25 cellular contexts compared by ENCODE assay signal in genomic region chrX:8105531-8105930, GRCh38.
"Had no signal": no experiment of that assay in that cellular context is flagged by ENCODE, and none has a peak within 500 bp of the region (broad histone marks: within the 10 kb centered on the region; RNA-seq: fewer than 3 reads in every experiment).

No MANE protein-coding gene starts in this region.

- H3K4me3 Mint-ChIP-seq: immature natural killer cell, mesothelial cell of epicardium, naive B cell had no signal

- DNase-seq: dermis blood vessel endothelial cell; dorsolateral prefrontal cortex; effector CD4-positive, alpha-beta T cell; effector memory CD4-positive, alpha-beta T cell; foreskin keratinocyte; heart left ventricle; hypothalamus; immature natural killer cell; islet precursor cell; kidney; kidney glomerular epithelial cell; left lung; left ventricle myocardium superior; lower lobe of right lung; mesenchymal stem cell; mucosa of descending colon; naive B cell had no signal

- H3K27ac ChIP-seq: coronary artery, dorsolateral prefrontal cortex, esophagus muscularis mucosa, foreskin keratinocyte, gastroesophageal sphincter, heart left ventricle, hepatocyte, left lung, lower lobe of right lung had no signal

- H3K9me3 ChIP-seq: esophagus muscularis mucosa, gastroesophageal sphincter, heart left ventricle, left lung, lower lobe of right lung, mucosa of descending colon had no signal

- H3K4me1 ChIP-seq: esophagus muscularis mucosa, foreskin keratinocyte, gastroesophageal sphincter, heart left ventricle, left lung, lower lobe of right lung had no signal

- H3K4me3 ChIP-seq: coronary artery, dorsolateral prefrontal cortex, esophagus muscularis mucosa, gastroesophageal sphincter, heart left ventricle, hepatocyte, left lung, lower lobe of right lung, mucosa of descending colon had no signal

- H3K4me1 Mint-ChIP-seq: mesothelial cell of epicardium, naive B cell had no signal

- H3K27me3 Mint-ChIP-seq: naive B cell had no signal

- H3K36me3 ChIP-seq: esophagus muscularis mucosa, gastroesophageal sphincter, heart left ventricle, left lung, lower lobe of right lung had no signal

- FAIRE-seq: colon, endothelial cell of umbilical vein, frontal cortex, kidney had no signal

- H3K79me2 ChIP-seq: hepatocyte had no signal

- H3K36me3 Mint-ChIP-seq: immature natural killer cell had no signal

- H3K27ac Mint-ChIP-seq: immature natural killer cell, mesothelial cell of epicardium, naive B cell had no signal

- H3K4me2 ChIP-seq: hepatocyte had no signal

- H3K27me3 ChIP-seq: esophagus muscularis mucosa, foreskin keratinocyte, gastroesophageal sphincter, heart left ventricle, hepatocyte, left lung had no signal

- H2AFZ ChIP-seq: hepatocyte had no signal

- ATAC-seq: foreskin keratinocyte, gastroesophageal sphincter, heart left ventricle, left lung, left ventricle myocardium superior, lower lobe of right lung, mucosa of descending colon had no signal
